1 cellular context compared by ENCODE assay signal in the genomic region with DNA sequence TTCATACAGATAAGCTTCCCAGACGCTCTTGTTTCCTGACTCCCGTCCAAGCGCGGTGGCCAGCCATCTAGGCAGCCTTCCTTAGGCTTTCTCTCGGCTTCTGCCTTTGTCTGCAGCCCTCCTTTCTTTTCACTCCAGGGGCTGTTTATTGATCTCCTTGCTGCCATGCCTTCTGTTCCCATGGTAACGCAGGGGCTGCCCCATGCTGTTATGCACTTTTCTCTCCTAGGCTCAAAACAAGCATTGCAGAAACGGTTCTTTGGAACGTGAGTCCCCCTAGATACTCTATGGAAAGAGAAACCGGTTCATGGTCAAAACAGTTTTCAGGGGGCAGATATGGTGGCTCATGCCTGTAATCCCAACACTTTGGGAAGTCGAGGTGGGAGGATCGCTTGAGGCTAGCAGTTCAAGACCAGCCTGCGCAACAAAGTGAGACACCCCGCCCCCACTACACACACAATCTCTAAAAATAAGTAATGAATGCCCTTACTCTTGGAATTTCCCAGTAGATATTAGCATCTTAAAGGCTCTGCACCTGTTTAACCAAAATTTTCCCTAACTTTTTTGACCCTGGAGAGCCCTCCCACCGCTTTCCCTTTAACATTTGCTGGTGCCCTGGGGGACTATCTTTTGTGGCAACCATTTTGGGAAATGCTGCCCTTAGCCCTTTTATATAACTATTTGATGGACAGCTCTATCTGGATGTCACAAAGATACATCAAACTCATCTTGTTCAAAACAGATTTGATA.
TF ChIP-seq lines count a peak whose summit lies in the region.

No MANE protein-coding gene starts in this region.

TF ChIP-seq in GM23338, 12 proteins besides CTCF, POLR2A, EP300 and RAD21:
- TF ChIP-seq POLR2AphosphoS5 (IDR thresholded peaks at IDR 0.05; ENCODE audit: low read depth) (peak; percentile 41; the same call in 1 of the 2 replicates), EZH2phosphoT487 (IDR thresholded peaks at IDR 0.05; ENCODE audit: unreplicated experiment) (no peak), NANOG (IDR thresholded peaks at IDR 0.05; ENCODE audit: borderline replicate concordance) (0 out of 2 replicates have a peak, but pooled peaks have one; percentile 29), STAT1 (IDR thresholded peaks at IDR 0.05; ENCODE audit: unreplicated experiment) (no peak), JUNB (IDR thresholded peaks at IDR 0.05; ENCODE audit: unreplicated experiment) (no peak)
